In genomic region chr20:64069614-64070243, GRCh38 we compare ENCODE assay signal across 8 cellular contexts. TPM values are rescaled to one million over a fixed set of nuclear protein-coding genes. Genes with fewer than 3 reads are reported as not detected.
DNase-seq lines count a peak whose midpoint lies in the region; ATAC-seq, FAIRE-seq and TF ChIP-seq lines count a peak whose summit lies in the region.

No MANE protein-coding gene starts in this region.

- H3K4me3 ChIP-seq in BLaER1 treated with 17β-estradiol and CSF1 and Interleukin-3, amounts not matched to agents 10 nM and 100 nM: no peak overlapping the region
- H3K4me3 ChIP-seq in H7 (ENCODE audit: insufficient read depth, low read depth, low read length) (no peak overlapping the region), HepG2 (replicated peaks in 1 of 3; ENCODE audit: insufficient read depth in 1 of 3, low read depth in 2 of 3, low read length in 3 of 3) (peak overlapping the region in 1 of 3 experiments; percentile 11; a peak in 1 of 6 replicates)

- peak; percentile 96 for TF ChIP-seq CTCF in HepG2 (CRISPR knock-in tag; IDR thresholded peaks at IDR 0.05)

- POLR2A ChIA-PET in HepG2 (lab: Yijun Ruan, JAX): interaction anchor here (0.7 to 1.9 kb wide), 3 partner anchors 10 to 89 kb away, joined by 3 to 8 read pairs (median 3); partner anchors contain the start of genes OPRL1 and PRPF6

- in situ Hi-C loops in HepG2 (cut with HindIII; ENCODE audit: extremely low pct_ligation_motif_present, low pct_unique_long_range_greater_than_20kb): no loop called here

- intact Hi-C loops in HepG2 (cut with micrococcal nuclease; ENCODE audit: unreplicated experiment): loop anchor here (2.0 kb wide), 1 partner anchor 15 kb away; no protein-coding TSS in a partner anchor

- no peaks in the 10 kb centered on the region for H3K9me3 ChIP-seq in BLaER1 treated with 17β-estradiol and CSF1 and Interleukin-3, amounts not matched to agents 10 nM and 100 nM (replicated peaks in 1 of 11)
- H3K9me3 ChIP-seq in HepG2 (ENCODE audit: low read length): no peaks in the 10 kb centered on the region

- H3K9ac ChIP-seq in BLaER1 treated with 17β-estradiol and CSF1 and Interleukin-3, amounts not matched to agents 10 nM and 100 nM: peak overlapping the region in 3 of 11 experiments; percentile 31 to 43 (median 41); a peak in 2 of 22 replicates
- no peak overlapping the region for H3K9ac ChIP-seq in HepG2 (ENCODE audit: insufficient read depth, low read depth, low read length)

- TF ChIP-seq EP300 in HepG2 (IDR thresholded peaks at IDR 0.05; ENCODE audit: low read depth in 2 of 2, low read length in 2 of 2) (no peak), HepG2 (CRISPR knock-in tag; IDR thresholded peaks at IDR 0.05; ENCODE audit: borderline replicate concordance) (0 out of 2 replicates have a peak, but pooled peaks have one; percentile 27)

- H4K20me1 ChIP-seq in BLaER1 treated with 17β-estradiol and CSF1 and Interleukin-3, amounts not matched to agents 10 nM and 100 nM: peaks cover 31 to 77% (median 52%) of the 10 kb centered on the region in 11 experiments; a peak in 21 of 22 replicates
- H4K20me1 ChIP-seq in HepG2 (ENCODE audit: insufficient read depth, low read length): no peaks in the 10 kb centered on the region

- H3K27me3 ChIP-seq in BLaER1 treated with 17β-estradiol and CSF1 and Interleukin-3, amounts not matched to agents 10 nM and 100 nM: no peaks in the 10 kb centered on the region
- H3K27me3 ChIP-seq in H7 (ENCODE audit: control insufficient read depth, insufficient read depth, low read length) (no peaks in the 10 kb centered on the region), HepG2 (ENCODE audit: control insufficient read depth in 1 of 2, insufficient read depth in 2 of 2, low read length in 2 of 2) (peaks cover 3 to 11% of the 10 kb centered on the region in 2 experiments; a peak in 2 of 5 replicates)

- ATAC-seq in HepG2: peak; percentile 67
- no peak for ATAC-seq in HG03139 (IDR thresholded peaks at IDR 0.05; ENCODE audit: unreplicated experiment)

- DNase-seq in H7 (peak; percentile 98), astrocyte of the hippocampus (ENCODE audit: low read depth, low spot score) (peak; percentile 65), HepG2 (ENCODE audit: low spot score) (peak; percentile 62), activated gamma-delta T cell treated with Interleukin-2 at 50 U/mL for 16 hours (no peak), DMS79 treated with DMSO at 0.1 percent for 48 hours (lab: John Stamatoyannopoulos, UW) (no peak)
- no peak for DNase-seq in activated CD8-positive, alpha-beta memory T cell treated with anti-CD3 and anti-CD28 coated beads, Interleukin-2, amount 50 U/mL, for 4 hours

- TF ChIP-seq POLR2A in HepG2 (IDR thresholded peaks at IDR 0.05; ENCODE audit: insufficient read depth in 1 of 2, low read depth in 2 of 2, low read length in 2 of 2): 0 out of 4 replicates have a peak, but pooled peaks of 1 of the 2 experiments have one; percentile 17

- no peak overlapping the region for H2AFZ ChIP-seq in HepG2 (ENCODE audit: low read length)

- H3K79me2 ChIP-seq in HepG2 (ENCODE audit: insufficient read depth, low read length): no peaks in the 10 kb centered on the region

- H3K4me2 ChIP-seq in BLaER1 treated with 17β-estradiol and CSF1 and Interleukin-3, amounts not matched to agents 10 nM and 100 nM: peak overlapping the region in 10 of 11 experiments; percentile 24 to 100 (median 99); a peak in 16 of 22 replicates
- peak overlapping the region; percentile 48 for H3K4me2 ChIP-seq in HepG2 (ENCODE audit: low read depth, low read length)

- peak; percentile 91 for TF ChIP-seq RAD21 in HepG2 (CRISPR knock-in tag; IDR thresholded peaks at IDR 0.05)

- CTCF ChIA-PET in HepG2 (lab: Yijun Ruan, JAX; ENCODE audit: low intra/inter-chr PET ratio, low total read pairs): interaction anchor here (1.1 to 1.6 kb wide), 5 partner anchors 15 to 532 kb away, joined by 3 to 13 read pairs (median 4); partner anchors contain the start of gene PTK6

- H3K4me1 ChIP-seq in BLaER1 treated with 17β-estradiol and CSF1 and Interleukin-3, amounts not matched to agents 10 nM and 100 nM: peaks cover 80 to 100% (median 99%) of the 10 kb centered on the region in 10 experiments
- H3K4me1 ChIP-seq in HepG2 (ENCODE audit: insufficient read depth, low read length): peaks cover 37% of the 10 kb centered on the region

- no TSS peak for BruUV-seq in HepG2 (replicated peaks; lab: Mats Ljungman, UMichigan)

- H3K27ac ChIP-seq in BLaER1 treated with 17β-estradiol and CSF1 and Interleukin-3, amounts not matched to agents 10 nM and 100 nM: no peak overlapping the region
- H3K27ac ChIP-seq in HepG2 (ENCODE audit: extremely low read length, insufficient read depth, low read length): no peak overlapping the region

- peaks cover 14 to 32% (median 27%) of the 10 kb centered on the region in 11 experiments for H3K36me3 ChIP-seq in BLaER1 treated with 17β-estradiol and CSF1 and Interleukin-3, amounts not matched to agents 10 nM and 100 nM
- H3K36me3 ChIP-seq in H7 (replicated peaks; ENCODE audit: control insufficient read depth, insufficient read depth, low read length) (no peaks in the 10 kb centered on the region; the same call in 1 of the 2 replicates), HepG2 (replicated peaks in 1 of 2; ENCODE audit: control insufficient read depth in 1 of 2, insufficient read depth in 2 of 2, low read length in 2 of 2) (no peaks in the 10 kb centered on the region)

- peak; percentile 90 for FAIRE-seq in HepG2 (lab: Jason Lieb, UNC)

- WGBS in HepG2 (ENCODE audit: low lambda C conversion rate): 31% methylated on average over 6 of the region's 14 CpGs

RNA-seq across cellular contexts. Expression of gene TCEA2, which starts 6.7 kb away (rescaled TPM):
- total RNA-seq in H7 (2014; rRNA removed; shearing (Covaris generic)): 27.3 and 29.4 TPM in 2 replicates
- 25.9 and 33.7 TPM in 2 replicates for total RNA-seq in HepG2 (2016; rRNA removed; fragmentation: Illumina TruSeq; extraction: Trizol)
- 58.0 and 75.2 TPM in 2 replicates for total RNA-seq in HepG2 (2016; cell fraction: cytosol; rRNA removed; fragmentation: Illumina TruSeq; extraction: Trizol; ENCODE audit: low read depth)
- total RNA-seq in HepG2 (2016; cell fraction: insoluble cytoplasmic fraction; rRNA removed; fragmentation: Illumina TruSeq; extraction: Trizol): 25.2 and 31.6 TPM in 2 replicates
- total RNA-seq in HepG2 (2016; cell fraction: membrane; rRNA removed; fragmentation: Illumina TruSeq; extraction: Trizol): 54.3 and 70.5 TPM in 2 replicates
- 19.6 and 25.2 TPM in 2 replicates for total RNA-seq in HepG2 (2016; cell fraction: nucleus; rRNA removed; fragmentation: Illumina TruSeq; extraction: Trizol)
- polyA plus RNA-seq in HepG2 (2011; rRNA removed): 28.1 and 36.8 TPM in 2 replicates
- 22.9 and 25.9 TPM in 2 replicates for polyA plus RNA-seq in HepG2 (2011; cell fraction: cytosol; rRNA removed)
- 101 and 106 TPM in 2 replicates for polyA plus RNA-seq in HepG2 (2011; cell fraction: nucleus; rRNA removed)
- 70.9 and 75.4 TPM in 2 replicates for polyA plus RNA-seq in HepG2 (2012)
- 308 and 317 TPM in 2 replicates for polyA plus RNA-seq in HepG2 (2016; cell fraction: cytosol; fragmentation: Illumina TruSeq; extraction: Trizol; ENCODE audit: low read depth)
- polyA plus RNA-seq in HepG2 (2016; cell fraction: insoluble cytoplasmic fraction; fragmentation: Illumina TruSeq; extraction: Trizol; ENCODE audit: low read depth): 54.5 and 74.5 TPM in 2 replicates
- polyA plus RNA-seq in HepG2 (2016; cell fraction: membrane; fragmentation: Illumina TruSeq; extraction: Trizol; ENCODE audit: low read depth): 232 and 236 TPM in 2 replicates
- 80.5 and 83.8 TPM in 2 replicates for polyA plus RNA-seq in HepG2 (2016; cell fraction: nucleus; fragmentation: Illumina TruSeq; extraction: Trizol; ENCODE audit: insufficient read depth, low read depth)
- 42.1 and 65.5 TPM in 2 replicates for polyA minus RNA-seq in HepG2 (2011; rRNA and poly(A)+ RNA removed; ENCODE audit: low replicate concordance)
- polyA minus RNA-seq in HepG2 (2011; cell fraction: cytosol; rRNA and poly(A)+ RNA removed): 21.6 and 27.5 TPM in 2 replicates
- polyA minus RNA-seq in HepG2 (2011; cell fraction: nucleus; rRNA and poly(A)+ RNA removed): 32.7 and 36.6 TPM in 2 replicates

RNA-seq across cellular contexts. Expression of gene RGS19, which starts 9.6 kb away (rescaled TPM):
- 24.3 and 27.0 TPM in 2 replicates for total RNA-seq in H7 (2014; rRNA removed; shearing (Covaris generic))
- total RNA-seq in HepG2 (2016; rRNA removed; fragmentation: Illumina TruSeq; extraction: Trizol): 10.2 and 10.7 TPM in 2 replicates
- total RNA-seq in HepG2 (2016; cell fraction: cytosol; rRNA removed; fragmentation: Illumina TruSeq; extraction: Trizol; ENCODE audit: low read depth): 8.3 and 13.6 TPM in 2 replicates
- total RNA-seq in HepG2 (2016; cell fraction: insoluble cytoplasmic fraction; rRNA removed; fragmentation: Illumina TruSeq; extraction: Trizol): 9.9 and 10.3 TPM in 2 replicates
- total RNA-seq in HepG2 (2016; cell fraction: membrane; rRNA removed; fragmentation: Illumina TruSeq; extraction: Trizol): 24.1 and 24.7 TPM in 2 replicates
- 7.0 and 7.6 TPM in 2 replicates for total RNA-seq in HepG2 (2016; cell fraction: nucleus; rRNA removed; fragmentation: Illumina TruSeq; extraction: Trizol)
- 11.9 and 14.7 TPM in 2 replicates for polyA plus RNA-seq in HepG2 (2011; rRNA removed)
- 11.7 and 19.3 TPM in 2 replicates for polyA plus RNA-seq in HepG2 (2011; cell fraction: cytosol; rRNA removed)
- 12.6 and 13.6 TPM in 2 replicates for polyA plus RNA-seq in HepG2 (2011; cell fraction: nucleus; rRNA removed)
- 4.4 and 6.8 TPM in 2 replicates for polyA plus RNA-seq in HepG2 (2012)
- 18.0 and 22.1 TPM in 2 replicates for polyA plus RNA-seq in HepG2 (2016; cell fraction: cytosol; fragmentation: Illumina TruSeq; extraction: Trizol; ENCODE audit: low read depth)
- 14.2 and 16.6 TPM in 2 replicates for polyA plus RNA-seq in HepG2 (2016; cell fraction: insoluble cytoplasmic fraction; fragmentation: Illumina TruSeq; extraction: Trizol; ENCODE audit: low read depth)
- polyA plus RNA-seq in HepG2 (2016; cell fraction: membrane; fragmentation: Illumina TruSeq; extraction: Trizol; ENCODE audit: low read depth): 25.0 and 29.7 TPM in 2 replicates
- 9.7 and 10.6 TPM in 2 replicates for polyA plus RNA-seq in HepG2 (2016; cell fraction: nucleus; fragmentation: Illumina TruSeq; extraction: Trizol; ENCODE audit: insufficient read depth, low read depth)
- polyA minus RNA-seq in HepG2 (2011; rRNA and poly(A)+ RNA removed; ENCODE audit: low replicate concordance): 15.8 and 18.5 TPM in 2 replicates
- polyA minus RNA-seq in HepG2 (2011; cell fraction: cytosol; rRNA and poly(A)+ RNA removed): 8.1 and 9.1 TPM in 2 replicates
- 4.5 and 5.5 TPM in 2 replicates for polyA minus RNA-seq in HepG2 (2011; cell fraction: nucleus; rRNA and poly(A)+ RNA removed)

RNA-seq across cellular contexts. Expression of gene OPRL1, which starts 10.2 kb away (rescaled TPM):
- 2.4 and 4.4 TPM in 2 replicates for total RNA-seq in H7 (2014; rRNA removed; shearing (Covaris generic))
- total RNA-seq in HepG2 (2016; rRNA removed; fragmentation: Illumina TruSeq; extraction: Trizol): 0.27 and 0.35 TPM in 2 replicates
- total RNA-seq in HepG2 (2016; cell fraction: cytosol; rRNA removed; fragmentation: Illumina TruSeq; extraction: Trizol; ENCODE audit: low read depth): not detected in 2 replicates
- 0.16 and 0.56 TPM in 2 replicates for total RNA-seq in HepG2 (2016; cell fraction: insoluble cytoplasmic fraction; rRNA removed; fragmentation: Illumina TruSeq; extraction: Trizol)
- total RNA-seq in HepG2 (2016; cell fraction: membrane; rRNA removed; fragmentation: Illumina TruSeq; extraction: Trizol): 0.12 and 0.14 TPM in 2 replicates
- total RNA-seq in HepG2 (2016; cell fraction: nucleus; rRNA removed; fragmentation: Illumina TruSeq; extraction: Trizol): 0.25 and 0.28 TPM in 2 replicates
- polyA plus RNA-seq in HepG2 (2011; rRNA removed): 0.71 and 0.77 TPM in 2 replicates
- 0.37 and 0.86 TPM in 2 replicates for polyA plus RNA-seq in HepG2 (2011; cell fraction: cytosol; rRNA removed)
- polyA plus RNA-seq in HepG2 (2011; cell fraction: nucleus; rRNA removed): 0.99 and 1.1 TPM in 2 replicates
- 0.28 and 0.56 TPM in 2 replicates for polyA plus RNA-seq in HepG2 (2012)
- not detected in 2 replicates for polyA plus RNA-seq in HepG2 (2016; cell fraction: cytosol; fragmentation: Illumina TruSeq; extraction: Trizol; ENCODE audit: low read depth)
- 0.32 and 0.40 TPM in 2 replicates for polyA plus RNA-seq in HepG2 (2016; cell fraction: insoluble cytoplasmic fraction; fragmentation: Illumina TruSeq; extraction: Trizol; ENCODE audit: low read depth)
- polyA plus RNA-seq in HepG2 (2016; cell fraction: membrane; fragmentation: Illumina TruSeq; extraction: Trizol; ENCODE audit: low read depth): 0.08 TPM in 1 of 2 replicates, not detected in the other
- polyA plus RNA-seq in HepG2 (2016; cell fraction: nucleus; fragmentation: Illumina TruSeq; extraction: Trizol; ENCODE audit: insufficient read depth, low read depth): 0.33 and 0.61 TPM in 2 replicates
- 0.14 and 3.0 TPM in 2 replicates for polyA minus RNA-seq in HepG2 (2011; rRNA and poly(A)+ RNA removed; ENCODE audit: low replicate concordance)
- polyA minus RNA-seq in HepG2 (2011; cell fraction: cytosol; rRNA and poly(A)+ RNA removed): 0.59 and 0.62 TPM in 2 replicates
- polyA minus RNA-seq in HepG2 (2011; cell fraction: nucleus; rRNA and poly(A)+ RNA removed): 0.13 and 0.25 TPM in 2 replicates

RNA-seq across cellular contexts. Expression of gene LKAAEAR1, which starts 14.5 kb away (rescaled TPM):
- total RNA-seq in H7 (2014; rRNA removed; shearing (Covaris generic)): 0.45 TPM in 1 of 2 replicates, not detected in the other
- total RNA-seq in HepG2 (2016; rRNA removed; fragmentation: Illumina TruSeq; extraction: Trizol): not detected in 2 replicates
- total RNA-seq in HepG2 (2016; cell fraction: cytosol; rRNA removed; fragmentation: Illumina TruSeq; extraction: Trizol; ENCODE audit: low read depth): 0.51 TPM in 1 of 2 replicates, not detected in the other
- total RNA-seq in HepG2 (2016; cell fraction: insoluble cytoplasmic fraction; rRNA removed; fragmentation: Illumina TruSeq; extraction: Trizol): 0.15 TPM in 1 of 2 replicates, not detected in the other
- 0.22 TPM in 1 of 2 replicates, not detected in the other for total RNA-seq in HepG2 (2016; cell fraction: membrane; rRNA removed; fragmentation: Illumina TruSeq; extraction: Trizol)
- total RNA-seq in HepG2 (2016; cell fraction: nucleus; rRNA removed; fragmentation: Illumina TruSeq; extraction: Trizol): not detected in 2 replicates
- not detected in 2 replicates for polyA plus RNA-seq in HepG2 (2011; rRNA removed)
- not detected in 2 replicates for polyA plus RNA-seq in HepG2 (2011; cell fraction: cytosol; rRNA removed)
- polyA plus RNA-seq in HepG2 (2011; cell fraction: nucleus; rRNA removed): not detected in 2 replicates
- not detected in 2 replicates for polyA plus RNA-seq in HepG2 (2012)
- 0.41 and 0.44 TPM in 2 replicates for polyA plus RNA-seq in HepG2 (2016; cell fraction: cytosol; fragmentation: Illumina TruSeq; extraction: Trizol; ENCODE audit: low read depth)
- not detected in 2 replicates for polyA plus RNA-seq in HepG2 (2016; cell fraction: insoluble cytoplasmic fraction; fragmentation: Illumina TruSeq; extraction: Trizol; ENCODE audit: low read depth)
- polyA plus RNA-seq in HepG2 (2016; cell fraction: membrane; fragmentation: Illumina TruSeq; extraction: Trizol; ENCODE audit: low read depth): not detected in 2 replicates
- polyA plus RNA-seq in HepG2 (2016; cell fraction: nucleus; fragmentation: Illumina TruSeq; extraction: Trizol; ENCODE audit: insufficient read depth, low read depth): not detected in 2 replicates
- polyA minus RNA-seq in HepG2 (2011; rRNA and poly(A)+ RNA removed; ENCODE audit: low replicate concordance): not detected in 2 replicates
- polyA minus RNA-seq in HepG2 (2011; cell fraction: cytosol; rRNA and poly(A)+ RNA removed): not detected in 2 replicates
- not detected in 2 replicates for polyA minus RNA-seq in HepG2 (2011; cell fraction: nucleus; rRNA and poly(A)+ RNA removed)

RNA-seq across cellular contexts. Expression of gene SOX18, which starts 20.3 kb away (rescaled TPM):
- total RNA-seq in H7 (2014; rRNA removed; shearing (Covaris generic)): 0.52 and 1.2 TPM in 2 replicates
- total RNA-seq in HepG2 (2016; rRNA removed; fragmentation: Illumina TruSeq; extraction: Trizol): 1.3 and 1.9 TPM in 2 replicates
- 1.1 and 1.6 TPM in 2 replicates for total RNA-seq in HepG2 (2016; cell fraction: cytosol; rRNA removed; fragmentation: Illumina TruSeq; extraction: Trizol; ENCODE audit: low read depth)
- 0.94 and 1.8 TPM in 2 replicates for total RNA-seq in HepG2 (2016; cell fraction: insoluble cytoplasmic fraction; rRNA removed; fragmentation: Illumina TruSeq; extraction: Trizol)
- 2.7 and 3.0 TPM in 2 replicates for total RNA-seq in HepG2 (2016; cell fraction: membrane; rRNA removed; fragmentation: Illumina TruSeq; extraction: Trizol)
- 1.4 and 2.1 TPM in 2 replicates for total RNA-seq in HepG2 (2016; cell fraction: nucleus; rRNA removed; fragmentation: Illumina TruSeq; extraction: Trizol)
- polyA plus RNA-seq in HepG2 (2011; rRNA removed): 1.6 and 2.0 TPM in 2 replicates
- 1.1 and 2.3 TPM in 2 replicates for polyA plus RNA-seq in HepG2 (2011; cell fraction: cytosol; rRNA removed)
- polyA plus RNA-seq in HepG2 (2011; cell fraction: nucleus; rRNA removed): 8.4 and 10.3 TPM in 2 replicates
- 2.4 and 3.1 TPM in 2 replicates for polyA plus RNA-seq in HepG2 (2012)
- polyA plus RNA-seq in HepG2 (2016; cell fraction: cytosol; fragmentation: Illumina TruSeq; extraction: Trizol; ENCODE audit: low read depth): 1.8 and 1.9 TPM in 2 replicates
- polyA plus RNA-seq in HepG2 (2016; cell fraction: insoluble cytoplasmic fraction; fragmentation: Illumina TruSeq; extraction: Trizol; ENCODE audit: low read depth): 7.2 and 8.4 TPM in 2 replicates
- polyA plus RNA-seq in HepG2 (2016; cell fraction: membrane; fragmentation: Illumina TruSeq; extraction: Trizol; ENCODE audit: low read depth): 3.3 and 4.0 TPM in 2 replicates
- polyA plus RNA-seq in HepG2 (2016; cell fraction: nucleus; fragmentation: Illumina TruSeq; extraction: Trizol; ENCODE audit: insufficient read depth, low read depth): 9.0 and 10.0 TPM in 2 replicates
- polyA minus RNA-seq in HepG2 (2011; rRNA and poly(A)+ RNA removed; ENCODE audit: low replicate concordance): 0.28 and 1.8 TPM in 2 replicates
- polyA minus RNA-seq in HepG2 (2011; cell fraction: cytosol; rRNA and poly(A)+ RNA removed): 1.9 and 4.0 TPM in 2 replicates
- 0.77 and 0.87 TPM in 2 replicates for polyA minus RNA-seq in HepG2 (2011; cell fraction: nucleus; rRNA and poly(A)+ RNA removed)

Comparison
In these comparisons a context has a peak if more than half of its experiments do, and no peak if none do; other contexts are left out.
1. DNase-seq: peak in H7 (single experiment), astrocyte of the hippocampus (single experiment) and HepG2 (single experiment); none in activated gamma-delta T cell treated with Interleukin-2 at 50 U/mL for 16 hours (single experiment), activated CD8-positive, alpha-beta memory T cell treated with anti-CD3 and anti-CD28 coated beads, Interleukin-2, amount 50 U/mL, for 4 hours (single experiment) and DMS79 treated with DMSO at 0.1 percent for 48 hours (single experiment).